In the genomic region with DNA sequence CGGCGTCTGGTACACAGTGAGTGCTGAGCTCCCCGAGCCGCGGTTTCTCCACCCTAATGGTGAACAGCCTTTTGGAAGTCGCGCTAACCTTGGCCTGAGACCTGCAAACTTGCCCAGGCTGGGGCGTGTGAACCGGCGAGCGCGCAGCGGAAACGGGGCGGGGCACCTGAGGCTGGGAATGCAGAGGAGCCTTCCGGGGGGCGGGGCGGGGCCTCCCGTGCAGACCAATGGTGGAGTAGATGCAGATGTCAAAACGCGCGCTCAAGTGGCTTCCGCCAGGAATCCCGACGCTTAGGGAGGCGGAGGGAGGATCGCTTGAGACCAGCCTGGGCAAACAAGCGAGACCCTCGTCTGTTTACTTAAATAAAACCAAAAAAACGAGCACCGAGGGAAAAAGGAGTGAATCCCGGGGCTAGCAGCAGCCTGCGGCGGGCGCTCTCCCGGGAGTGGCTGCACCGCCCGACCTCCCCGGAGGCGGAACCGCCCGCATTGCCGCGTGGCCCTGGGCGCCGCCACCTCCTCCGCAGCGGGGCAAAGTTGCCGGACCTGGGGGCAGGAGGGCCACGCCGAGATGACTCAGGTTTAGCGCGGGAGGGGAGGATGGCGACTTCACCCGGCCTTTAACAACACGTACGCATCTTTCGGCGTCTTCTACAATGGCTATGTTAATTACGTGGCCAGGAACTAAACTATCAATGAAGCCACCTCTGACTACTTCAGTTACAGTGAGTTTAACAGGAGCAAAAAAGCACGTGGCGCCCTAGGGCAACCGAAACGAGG, we compare ENCODE assay signal across 8 cellular contexts. TPM values are rescaled to one million over a fixed set of nuclear protein-coding genes. Genes with fewer than 3 reads are reported as not detected.
A peak's percentile ranks its signal among the peaks of the same experiment; 100 is the strongest.
DNase-seq lines count a peak whose midpoint lies in the region; ATAC-seq, FAIRE-seq and TF ChIP-seq lines count a peak whose summit lies in the region.

No MANE protein-coding gene starts in this region.

- H3K4me2 ChIP-seq in keratinocyte (ENCODE audit: control insufficient read depth, extremely low read depth, insufficient read depth, low read depth, low read length), result peak overlapping the region; percentile 88

- H3K9me3 Mint-ChIP-seq in WTC11, result no peaks in the 10 kb centered on the region

- peak overlapping the region; percentile 83 for H3K9ac ChIP-seq in keratinocyte (ENCODE audit: control insufficient read depth, extremely low read depth, insufficient read depth, low read length)

- H3K27me3 Mint-ChIP-seq in WTC11 (ENCODE audit: low read depth), result no peaks in the 10 kb centered on the region; the same call in 1 of the 2 replicates

- H3K27ac ChIP-seq in caudate nucleus (ENCODE audit: low read depth, low read length) (no peak overlapping the region), keratinocyte (ENCODE audit: control insufficient read depth, insufficient read depth, low read length) (peak overlapping the region; percentile 76)

- CTCF ChIA-PET in WTC11 (lab: Charles Lee), result interaction anchor here (1.1 to 3.0 kb wide), 2 partner anchors 23 to 48 kb away, joined by 8 to 17 read pairs; no protein-coding TSS in a partner anchor

- peaks cover 20% of the 10 kb centered on the region for H3K36me3 Mint-ChIP-seq in WTC11

- no peaks in the 10 kb centered on the region for H3K9me3 ChIP-seq in keratinocyte (ENCODE audit: control insufficient read depth, low read depth, low read length)

- dilution Hi-C loops in keratinocyte (cut with MboI; ENCODE audit: extremely low pct_ligation_motif_present, low sequenced_read_pairs), result no loop called here

- POLR2A ChIA-PET in WTC11 (lab: Charles Lee), result interaction anchor here (1.1 kb wide), 1 partner anchor 48 kb away, joined by 3 read pairs; no protein-coding TSS in a partner anchor

- no peak for FAIRE-seq in keratinocyte (lab: Jason Lieb, UNC)

- H3K79me2 ChIP-seq in keratinocyte (ENCODE audit: control insufficient read depth, insufficient read depth, low read length), result peaks cover 16% of the 10 kb centered on the region

- peak; percentile 50 for ATAC-seq in HG03342 (IDR thresholded peaks at IDR 0.05; ENCODE audit: unreplicated experiment)
- ATAC-seq in WTC11, result peak; percentile 72

- H3K27me3 ChIP-seq in keratinocyte (ENCODE audit: control insufficient read depth, extremely low read depth, insufficient read depth, low read length), result no peaks in the 10 kb centered on the region

- TF ChIP-seq POLR2A in GM19099 (IDR thresholded peaks at IDR 0.05; ENCODE audit: extremely low read depth, insufficient read length, low read depth), result peak; percentile 86

- peak overlapping the region; percentile 47 to 83 (median 79) for H3K4me3 ChIP-seq in keratinocyte (ENCODE audit: control insufficient read depth in 2 of 3, extremely low read depth in 1 of 3, insufficient read depth in 2 of 3, low read depth in 1 of 3, low read length in 3 of 3)

- H3K27ac Mint-ChIP-seq in WTC11, result peak overlapping the region; percentile 99

- TF ChIP-seq CTCF in WTC11 (IDR thresholded peaks at IDR 0.05), result no peak
- no peak for TF ChIP-seq CTCF in keratinocyte (optimal IDR thresholded peaks at IDR 0.05 in 1 of 3, IDR thresholded peaks at IDR 0.05 in 1 of 3, conservative IDR thresholded peaks at IDR 0.05 in 1 of 3; ENCODE audit: extremely low read depth in 1 of 3, insufficient read depth in 2 of 3, low read length in 3 of 3)

- H3K4me1 Mint-ChIP-seq in WTC11, result peaks cover 32% of the 10 kb centered on the region

- peak overlapping the region; percentile 86 for H3K4me3 Mint-ChIP-seq in WTC11

- H3K36me3 ChIP-seq in keratinocyte (ENCODE audit: control insufficient read depth in 2 of 2, extremely low read depth in 1 of 2, insufficient read depth in 2 of 2, low read length in 2 of 2), result peaks cover 0 to under 1% of the 10 kb centered on the region in 2 experiments

- DNase-seq in AML-193 (lab: John Stamatoyannopoulos, UW) (peak; percentile 85 to 93), NCI-H345 (lab: John Stamatoyannopoulos, UW) (peak; percentile 99), WTC11 (ENCODE audit: low spot score) (peak; percentile 98), caudate nucleus (lab: John Stamatoyannopoulos, UW) (peak in 59 of 61 donors; percentile 4 to 87 (median 58)), keratinocyte (ENCODE audit: low read depth, low spot score) (no peak)
- DNase-seq in stimulated activated CD4-positive, alpha-beta T cell treated with anti-CD3 and anti-CD28 coated beads, Interleukin-15, amount 100 ng/mL, for 24 hours, result peak; percentile 99

- H4K20me1 ChIP-seq in keratinocyte (ENCODE audit: control insufficient read depth, extremely low read depth, insufficient read depth, low read length), result no peaks in the 10 kb centered on the region

- peak overlapping the region; percentile 86 for H2AFZ ChIP-seq in keratinocyte (ENCODE audit: control insufficient read depth, low read length)

- H3K4me1 ChIP-seq in keratinocyte (ENCODE audit: control insufficient read depth, extremely low read depth, insufficient read depth, low read length), result peaks cover 38% of the 10 kb centered on the region

- no peaks in the 10 kb centered on the region for H3K9me1 ChIP-seq in keratinocyte (ENCODE audit: control insufficient read depth, extremely low read depth, insufficient read depth, low read length)

TF ChIP-seq in WTC11, 78 proteins besides CTCF, POLR2A, EP300 and RAD21 (continues in another document):
- TF ChIP-seq USF2 (CRISPR knock-in tag; IDR thresholded peaks at IDR 0.05) (peak; percentile 39; the same call in 1 of the 2 replicates), ZNF396 (CRISPR knock-in tag; IDR thresholded peaks at IDR 0.05; ENCODE audit: borderline replicate concordance) (no peak), FOXP1 (CRISPR knock-in tag; IDR thresholded peaks at IDR 0.05; ENCODE audit: borderline replicate concordance) (peak; percentile 77)
- TF ChIP-seq, protein P1, sequence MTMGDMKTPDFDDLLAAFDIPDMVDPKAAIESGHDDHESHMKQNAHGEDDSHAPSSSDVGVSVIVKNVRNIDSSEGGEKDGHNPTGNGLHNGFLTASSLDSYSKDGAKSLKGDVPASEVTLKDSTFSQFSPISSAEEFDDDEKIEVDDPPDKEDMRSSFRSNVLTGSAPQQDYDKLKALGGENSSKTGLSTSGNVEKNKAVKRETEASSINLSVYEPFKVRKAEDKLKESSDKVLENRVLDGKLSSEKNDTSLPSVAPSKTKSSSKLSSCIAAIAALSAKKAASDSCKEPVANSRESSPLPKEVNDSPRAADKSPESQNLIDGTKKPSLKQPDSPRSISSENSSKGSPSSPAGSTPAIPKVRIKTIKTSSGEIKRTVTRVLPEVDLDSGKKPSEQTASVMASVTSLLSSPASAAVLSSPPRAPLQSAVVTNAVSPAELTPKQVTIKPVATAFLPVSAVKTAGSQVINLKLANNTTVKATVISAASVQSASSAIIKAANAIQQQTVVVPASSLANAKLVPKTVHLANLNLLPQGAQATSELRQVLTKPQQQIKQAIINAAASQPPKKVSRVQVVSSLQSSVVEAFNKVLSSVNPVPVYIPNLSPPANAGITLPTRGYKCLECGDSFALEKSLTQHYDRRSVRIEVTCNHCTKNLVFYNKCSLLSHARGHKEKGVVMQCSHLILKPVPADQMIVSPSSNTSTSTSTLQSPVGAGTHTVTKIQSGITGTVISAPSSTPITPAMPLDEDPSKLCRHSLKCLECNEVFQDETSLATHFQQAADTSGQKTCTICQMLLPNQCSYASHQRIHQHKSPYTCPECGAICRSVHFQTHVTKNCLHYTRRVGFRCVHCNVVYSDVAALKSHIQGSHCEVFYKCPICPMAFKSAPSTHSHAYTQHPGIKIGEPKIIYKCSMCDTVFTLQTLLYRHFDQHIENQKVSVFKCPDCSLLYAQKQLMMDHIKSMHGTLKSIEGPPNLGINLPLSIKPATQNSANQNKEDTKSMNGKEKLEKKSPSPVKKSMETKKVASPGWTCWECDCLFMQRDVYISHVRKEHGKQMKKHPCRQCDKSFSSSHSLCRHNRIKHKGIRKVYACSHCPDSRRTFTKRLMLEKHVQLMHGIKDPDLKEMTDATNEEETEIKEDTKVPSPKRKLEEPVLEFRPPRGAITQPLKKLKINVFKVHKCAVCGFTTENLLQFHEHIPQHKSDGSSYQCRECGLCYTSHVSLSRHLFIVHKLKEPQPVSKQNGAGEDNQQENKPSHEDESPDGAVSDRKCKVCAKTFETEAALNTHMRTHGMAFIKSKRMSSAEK (CRISPR knock-in tag; IDR thresholded peaks at IDR 0.05; ENCODE audit: borderline replicate concordance), result 0 out of 2 replicates have a peak, but pooled peaks have one; percentile 24
- TF ChIP-seq, protein P2, sequence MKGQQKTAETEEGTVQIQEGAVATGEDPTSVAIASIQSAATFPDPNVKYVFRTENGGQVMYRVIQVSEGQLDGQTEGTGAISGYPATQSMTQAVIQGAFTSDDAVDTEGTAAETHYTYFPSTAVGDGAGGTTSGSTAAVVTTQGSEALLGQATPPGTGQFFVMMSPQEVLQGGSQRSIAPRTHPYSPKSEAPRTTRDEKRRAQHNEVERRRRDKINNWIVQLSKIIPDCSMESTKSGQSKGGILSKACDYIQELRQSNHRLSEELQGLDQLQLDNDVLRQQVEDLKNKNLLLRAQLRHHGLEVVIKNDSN (CRISPR knock-in tag; IDR thresholded peaks at IDR 0.05), result no peak; the same call in 1 of the 2 replicates

RNA-seq across cellular contexts. Expression of gene RRM2, which starts 2.2 kb away (rescaled TPM):
- total RNA-seq in WTC11 (2021), result 119 to 129 TPM (median 126 TPM) in 3 replicates
- 1.6 to 34.1 TPM (median 25.7 TPM) in 3 replicates for polyA plus RNA-seq in keratinocyte
- 1.00 TPM for polyA plus RNA-seq in keratinocyte (2011; ENCODE audit: low read depth)
- polyA plus RNA-seq in keratinocyte (2011; cell fraction: cytosol; rRNA removed), result 4.8 and 5.0 TPM in 2 replicates
- 2.3 and 2.9 TPM in 2 replicates for polyA plus RNA-seq in keratinocyte (2011; cell fraction: nucleus; rRNA removed)
- polyA plus RNA-seq in keratinocyte (2012; ENCODE audit: low replicate concordance), result 0.59 and 35.7 TPM in 2 replicates
- polyA minus RNA-seq in keratinocyte, result 2.0 to 23.6 TPM (median 14.3 TPM) in 3 replicates
- 21.5 TPM for polyA minus RNA-seq in keratinocyte (2011; cell fraction: cytosol; rRNA and poly(A)+ RNA removed)
- 2.5 and 3.1 TPM in 2 replicates for polyA minus RNA-seq in keratinocyte (2011; cell fraction: nucleus; rRNA and poly(A)+ RNA removed)

RNA-seq across cellular contexts. Expression of gene CYS1, which starts 40.1 kb away (rescaled TPM):
- 0.85 to 1.2 TPM (median 1.1 TPM) in 3 replicates for total RNA-seq in WTC11 (2021)
- 0.14 to 0.52 TPM (median 0.48 TPM) in 3 replicates for polyA plus RNA-seq in keratinocyte
- polyA plus RNA-seq in keratinocyte (2011; ENCODE audit: low read depth), result not detected
- 0.41 and 1.3 TPM in 2 replicates for polyA plus RNA-seq in keratinocyte (2011; cell fraction: cytosol; rRNA removed)
- 0.28 and 1.6 TPM in 2 replicates for polyA plus RNA-seq in keratinocyte (2011; cell fraction: nucleus; rRNA removed)
- 0.20 and 0.77 TPM in 2 replicates for polyA plus RNA-seq in keratinocyte (2012; ENCODE audit: low replicate concordance)
- polyA minus RNA-seq in keratinocyte, result 0.35 to 0.92 TPM (median 0.53 TPM) in 3 replicates
- polyA minus RNA-seq in keratinocyte (2011; cell fraction: cytosol; rRNA and poly(A)+ RNA removed), result 1.2 TPM
- polyA minus RNA-seq in keratinocyte (2011; cell fraction: nucleus; rRNA and poly(A)+ RNA removed), result 0.42 and 0.85 TPM in 2 replicates
